In the genomic region with DNA sequence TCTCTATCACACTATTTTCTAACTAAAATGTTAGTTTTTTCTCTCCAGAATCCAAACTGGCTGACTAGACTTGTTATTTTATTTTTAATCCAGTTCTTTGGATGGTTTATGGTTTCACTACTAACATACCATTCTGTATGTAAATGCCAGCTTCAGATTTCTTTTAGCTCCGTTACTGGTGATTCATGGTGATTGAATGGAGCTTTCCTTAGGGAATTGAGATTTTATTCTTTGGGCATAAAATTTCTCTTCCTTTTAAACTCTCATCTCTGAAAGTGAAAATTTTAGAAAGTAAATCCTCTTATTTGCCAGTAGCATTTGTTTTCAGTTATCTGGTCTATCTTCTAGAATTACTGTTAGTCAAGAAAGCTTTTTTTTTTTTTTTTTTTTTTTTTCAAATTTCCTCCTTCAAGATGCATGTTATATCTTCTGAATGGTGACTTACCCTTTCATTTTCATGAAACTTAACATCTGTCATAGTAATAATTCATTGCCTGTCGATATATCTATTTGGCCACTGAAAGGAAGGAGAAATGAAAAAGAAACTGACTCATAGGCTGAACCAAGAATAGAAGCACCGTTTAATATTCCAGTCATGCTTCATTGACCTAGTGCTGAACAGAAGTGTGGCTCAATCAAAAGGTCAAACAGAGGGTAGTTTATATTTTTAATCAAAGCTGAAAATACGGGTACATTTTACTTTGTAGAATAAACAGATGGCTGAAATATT, we compare ENCODE assay signal across 1 cellular context.
TF ChIP-seq lines count a peak whose summit lies in the region.

No MANE protein-coding gene starts in this region.

TF ChIP-seq in IMR-90, 13 proteins besides CTCF, POLR2A, EP300 and RAD21:
- TF ChIP-seq SMC3 (IDR thresholded peaks at IDR 0.05; ENCODE audit: low read depth, low read length): no peak
- no peak for TF ChIP-seq BHLHE40 (IDR thresholded peaks at IDR 0.05; ENCODE audit: low read depth, low read length)
- TF ChIP-seq MAZ (IDR thresholded peaks at IDR 0.05; ENCODE audit: borderline replicate concordance, low read depth, low read length): no peak
- TF ChIP-seq CHD1 (IDR thresholded peaks at IDR 0.05; ENCODE audit: low read depth, low read length): no peak
- TF ChIP-seq CEBPB (IDR thresholded peaks at IDR 0.05; ENCODE audit: low read depth, low read length): no peak
- TF ChIP-seq, protein P1, sequence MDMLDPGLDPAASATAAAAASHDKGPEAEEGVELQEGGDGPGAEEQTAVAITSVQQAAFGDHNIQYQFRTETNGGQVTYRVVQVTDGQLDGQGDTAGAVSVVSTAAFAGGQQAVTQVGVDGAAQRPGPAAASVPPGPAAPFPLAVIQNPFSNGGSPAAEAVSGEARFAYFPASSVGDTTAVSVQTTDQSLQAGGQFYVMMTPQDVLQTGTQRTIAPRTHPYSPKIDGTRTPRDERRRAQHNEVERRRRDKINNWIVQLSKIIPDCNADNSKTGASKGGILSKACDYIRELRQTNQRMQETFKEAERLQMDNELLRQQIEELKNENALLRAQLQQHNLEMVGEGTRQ (IDR thresholded peaks at IDR 0.05; ENCODE audit: low read depth, low read length): no peak
- TF ChIP-seq RCOR1 (IDR thresholded peaks at IDR 0.05; ENCODE audit: insufficient replicate concordance, low read length): no peak
- TF ChIP-seq FOS (IDR thresholded peaks at IDR 0.05; ENCODE audit: low read depth, low read length): no peak
- no peak for TF ChIP-seq MAFK (IDR thresholded peaks at IDR 0.05; ENCODE audit: low read depth, low read length)
- TF ChIP-seq, protein P2, sequence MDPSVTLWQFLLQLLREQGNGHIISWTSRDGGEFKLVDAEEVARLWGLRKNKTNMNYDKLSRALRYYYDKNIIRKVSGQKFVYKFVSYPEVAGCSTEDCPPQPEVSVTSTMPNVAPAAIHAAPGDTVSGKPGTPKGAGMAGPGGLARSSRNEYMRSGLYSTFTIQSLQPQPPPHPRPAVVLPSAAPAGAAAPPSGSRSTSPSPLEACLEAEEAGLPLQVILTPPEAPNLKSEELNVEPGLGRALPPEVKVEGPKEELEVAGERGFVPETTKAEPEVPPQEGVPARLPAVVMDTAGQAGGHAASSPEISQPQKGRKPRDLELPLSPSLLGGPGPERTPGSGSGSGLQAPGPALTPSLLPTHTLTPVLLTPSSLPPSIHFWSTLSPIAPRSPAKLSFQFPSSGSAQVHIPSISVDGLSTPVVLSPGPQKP (IDR thresholded peaks at IDR 0.05; ENCODE audit: borderline replicate concordance, low read depth, low read length): no peak
- TF ChIP-seq NFE2L2 (IDR thresholded peaks at IDR 0.05; ENCODE audit: low read depth, low read length): no peak
